Comparison of ENCODE assay signal across 9 cellular contexts in genomic region chr5:99061711-99062110, GRCh38.
DNase-seq lines count a peak whose midpoint lies in the region; ATAC-seq, FAIRE-seq and TF ChIP-seq lines count a peak whose summit lies in the region.
"Had no signal": no experiment of that assay in that cellular context is flagged by ENCODE, and none has a peak within 500 bp of the region (broad histone marks: within the 10 kb centered on the region; RNA-seq: fewer than 3 reads in every experiment).

No MANE protein-coding gene starts in this region.

- peaks cover 11 to 24% (median 17%) of the 10 kb centered on the region in 10 experiments; a peak in 19 of 20 replicates for H3K4me1 ChIP-seq in BLaER1 treated with 17β-estradiol and CSF1 and Interleukin-3, amounts not matched to agents 10 nM and 100 nM
- H3K4me1 ChIP-seq in K562 (replicated peaks in 1 of 2; ENCODE audit: control insufficient read depth in 2 of 2, insufficient read depth in 2 of 2, low read length in 2 of 2): no peaks in the 10 kb centered on the region

- no peak for FAIRE-seq in K562 (lab: Jason Lieb, UNC)

- intact Hi-C loops in K562 (cut with micrococcal nuclease): loop anchor here (5.0 kb wide), 2 partner anchors 234 to 264 kb away; no protein-coding TSS in a partner anchor

- 0% methylated on average over 2 of the region's 2 CpGs for WGBS in K562 (ENCODE audit: insufficient coverage, low coverage, missing lambda C conversion rate)

- H3K79me2 ChIP-seq in K562 (ENCODE audit: control insufficient read depth, insufficient read depth, low read length): no peaks in the 10 kb centered on the region

- CTCF ChIA-PET in K562 (lab: Yijun Ruan, JAX; ENCODE audit: low intra/inter-chr PET ratio): interaction anchor here (2.0 kb wide), 1 partner anchor 156 kb away, joined by 24 read pairs; no protein-coding TSS in a partner anchor

- in situ Hi-C loops in K562 (cut with MboI): no loop called here

- H3K36me3 ChIP-seq in BLaER1 treated with 17β-estradiol and CSF1 and Interleukin-3, amounts not matched to agents 10 nM and 100 nM: no peaks in the 10 kb centered on the region
- H3K36me3 ChIP-seq in K562 (ENCODE audit: control insufficient read depth, insufficient read depth, low read length): no peaks in the 10 kb centered on the region

- H3K27me3 ChIP-seq in BLaER1 treated with 17β-estradiol and CSF1 and Interleukin-3, amounts not matched to agents 10 nM and 100 nM: no peaks in the 10 kb centered on the region
- H3K27me3 ChIP-seq in K562 (ENCODE audit: control insufficient read depth in 2 of 2, insufficient read depth in 2 of 2, low read length in 2 of 2): no peaks in the 10 kb centered on the region

- peak overlapping the region in 3 of 11 experiments; percentile 1 to 21 (median 16); a peak in 2 of 22 replicates for H3K9ac ChIP-seq in BLaER1 treated with 17β-estradiol and CSF1 and Interleukin-3, amounts not matched to agents 10 nM and 100 nM
- no peak overlapping the region for H3K9ac ChIP-seq in K562 (ENCODE audit: insufficient read depth in 1 of 2, low read depth in 2 of 2, low read length in 2 of 2)

- no peak for TF ChIP-seq CTCF in K562 (IDR thresholded peaks at IDR 0.05 in 2 of 3, conservative IDR thresholded peaks at IDR 0.05 in 1 of 3; ENCODE audit: insufficient read depth in 2 of 3, low read depth in 1 of 3, low read length in 3 of 3)

- POLR2A ChIA-PET in K562 (lab: Yijun Ruan, JAX): interaction anchor here (0.6 to 2.2 kb wide), 4 partner anchors 17 to 271 kb away, joined by 3 to 7 read pairs (median 4); no protein-coding TSS in a partner anchor

- DNase-seq in NOMO-1 treated with DMSO at 0.1 percent for 48 hours (lab: John Stamatoyannopoulos, UW; ENCODE audit: unreplicated experiment) (peak; percentile 80), K562 (ENCODE audit: extremely low read depth in 1 of 4, low spot score in 3 of 4) (no peak), myocyte (ENCODE audit: low read depth) (peak; percentile 22), NCI-H2196 (lab: John Stamatoyannopoulos, UW; ENCODE audit: unreplicated experiment) (no peak), middle frontal gyrus (ENCODE audit: extremely low spot score, low spot score) (no peak), NCI-H1092 (lab: John Stamatoyannopoulos, UW) (no peak)
- DNase-seq: COR-L47 had no signal

- H3K4me3 ChIP-seq in BLaER1 treated with 17β-estradiol and CSF1 and Interleukin-3, amounts not matched to agents 10 nM and 100 nM: no peak overlapping the region
- no peak overlapping the region for H3K4me3 ChIP-seq in K562

- H3K9me1 ChIP-seq in K562 (ENCODE audit: control insufficient read depth, insufficient read depth, low read length): no peaks in the 10 kb centered on the region

- no peak for TF ChIP-seq EP300 in K562 (IDR thresholded peaks at IDR 0.05; ENCODE audit: low read length)

- H4K20me1 ChIP-seq in BLaER1 treated with 17β-estradiol and CSF1 and Interleukin-3, amounts not matched to agents 10 nM and 100 nM: no peaks in the 10 kb centered on the region
- no peaks in the 10 kb centered on the region for H4K20me1 ChIP-seq in K562 (replicated peaks; ENCODE audit: control insufficient read depth, insufficient read depth, low read length)

- BruUV-seq in K562 (replicated peaks; lab: Mats Ljungman, UMichigan): no TSS peak

- TF ChIP-seq POLR2A in K562 (conservative IDR thresholded peaks at IDR 0.05): no peak

- H3K27ac ChIP-seq in BLaER1 treated with 17β-estradiol and CSF1 and Interleukin-3, amounts not matched to agents 10 nM and 100 nM: peak overlapping the region in 5 of 11 experiments; percentile 11 to 43 (median 39); a peak in 6 of 22 replicates
- H3K27ac ChIP-seq in K562 (ENCODE audit: extremely low read depth, low read depth, low read length): no peak overlapping the region

- peak overlapping the region; percentile 13; the same call in 1 of the 2 replicates for H2AFZ ChIP-seq in K562 (ENCODE audit: low read depth, low read length)

- no peaks in the 10 kb centered on the region for H3K9me3 ChIP-seq in BLaER1 treated with 17β-estradiol and CSF1 and Interleukin-3, amounts not matched to agents 10 nM and 100 nM (replicated peaks in 1 of 11)
- no peaks in the 10 kb centered on the region for H3K9me3 ChIP-seq in K562 (replicated peaks; ENCODE audit: control insufficient read depth, insufficient read depth, low read depth, low read length)

- peak overlapping the region in 8 of 11 experiments; percentile 1 to 81 (median 51); a peak in 14 of 22 replicates for H3K4me2 ChIP-seq in BLaER1 treated with 17β-estradiol and CSF1 and Interleukin-3, amounts not matched to agents 10 nM and 100 nM
- no peak overlapping the region for H3K4me2 ChIP-seq in K562 (ENCODE audit: insufficient read depth, low read length)

- TF ChIP-seq RAD21 in K562 (CRISPR knock-in tag; conservative IDR thresholded peaks at IDR 0.05 in 1 of 2, IDR thresholded peaks at IDR 0.05 in 1 of 2): no peak

- ATAC-seq in K562 (peak; percentile 14; the same call in 1 of the 3 replicates), HG02981 (IDR thresholded peaks at IDR 0.05; ENCODE audit: unreplicated experiment) (no peak)

TF ChIP-seq in K562, 482 proteins besides CTCF, POLR2A, EP300 and RAD21:
- TF ChIP-seq TFAM (CRISPR knock-in tag; conservative IDR thresholded peaks at IDR 0.05) (no peak), ZBTB33 (CRISPR knock-in tag; IDR thresholded peaks at IDR 0.05) (no peak), ZBTB43 (CRISPR knock-in tag; IDR thresholded peaks at IDR 0.05) (no peak), SREBF1 (IDR thresholded peaks at IDR 0.05; ENCODE audit: borderline replicate concordance, low read depth, low read length) (no peak), NFXL1 (CRISPR knock-in tag; IDR thresholded peaks at IDR 0.05) (no peak), POLR3G (IDR thresholded peaks at IDR 0.05; ENCODE audit: extremely low read depth, insufficient read length, insufficient replicate concordance) (no peak), ZC3H4 (CRISPR knock-in tag; IDR thresholded peaks at IDR 0.05; ENCODE audit: borderline replicate concordance) (no peak), ERF (CRISPR knock-in tag; IDR thresholded peaks at IDR 0.05) (no peak), PHB2 (IDR thresholded peaks at IDR 0.05; ENCODE audit: low read depth) (no peak), ZBTB5 (IDR thresholded peaks at IDR 0.05) (no peak), ZSCAN29 (IDR thresholded peaks at IDR 0.05) (no peak), FOS (IDR thresholded peaks at IDR 0.05; ENCODE audit: extremely low read depth, insufficient read length) (no peak), TBP (optimal IDR thresholded peaks at IDR 0.05; ENCODE audit: low read depth, low read length) (no peak), KDM4B (IDR thresholded peaks at IDR 0.05; ENCODE audit: borderline replicate concordance in 2 of 2, low read depth in 1 of 2) (no peak)

Comparison
In these comparisons a context has a peak if more than half of its experiments do, and no peak if none do; other contexts are left out.
1. DNase-seq: peak in NOMO-1 treated with DMSO at 0.1 percent for 48 hours (single experiment) and myocyte (single experiment); none in K562 (0 of 4), NCI-H2196 (single experiment), middle frontal gyrus (single experiment) and NCI-H1092 (single experiment).